23 cellular contexts compared by ENCODE assay signal in the genomic region with DNA sequence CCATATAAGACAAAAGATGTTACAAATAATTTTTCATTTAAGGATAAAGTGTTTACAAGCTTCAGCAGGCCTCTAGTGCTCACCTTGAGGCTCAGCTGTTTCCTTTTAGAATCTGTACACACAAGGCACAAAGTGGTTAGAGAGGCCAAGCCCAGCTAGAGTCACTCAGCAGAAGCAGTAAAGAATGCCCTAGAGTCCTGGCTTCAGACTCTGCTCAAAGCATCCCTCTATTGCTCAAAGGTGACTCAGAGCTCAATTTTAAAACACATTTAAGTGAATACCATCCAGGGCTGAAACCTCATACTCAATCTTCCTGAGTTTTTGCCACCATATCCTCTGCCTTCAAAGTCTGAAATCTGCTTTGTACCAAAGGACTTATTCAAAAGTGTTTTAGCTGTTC. TPM values are rescaled to one million over a fixed set of nuclear protein-coding genes. Genes with fewer than 3 reads are reported as not detected.
DNase-seq lines count a peak whose midpoint lies in the region; ATAC-seq and TF ChIP-seq lines count a peak whose summit lies in the region.
"Had no signal": no experiment of that assay in that cellular context is flagged by ENCODE, and none has a peak within 500 bp of the region (broad histone marks: within the 10 kb centered on the region; RNA-seq: fewer than 3 reads in every experiment).

No MANE protein-coding gene starts in this region.

- H3K79me2 ChIP-seq in PC-3 (ENCODE audit: low read length): no peaks in the 10 kb centered on the region

- intact Hi-C loops in PC-3 (cut with micrococcal nuclease): no loop called here

- H2BK120ac ChIP-seq in mesenchymal stem cell (ENCODE audit: low read depth, low read length): no peak overlapping the region

- peak; percentile 71 for ATAC-seq in PC-3
- ATAC-seq: activated naive CD4-positive, alpha-beta T cell treated with anti-CD3 and anti-CD28 coated beads, Interleukin-2, amount 50 U/mL, for 72 hours; activated T-cell treated with anti-CD3 and anti-CD28 coated beads, Interleukin-2, amount 50 U/mL, for 72 hours; left lung; stimulated activated naive CD8-positive, alpha-beta T cell treated with anti-CD3 and anti-CD28 coated beads, Interleukin-15, Interleukin-2, amounts not matched to agents 100 U/mL and 50 U/mL, for 24 hours had no signal

- H2BK15ac ChIP-seq in mesenchymal stem cell (ENCODE audit: low read depth, poor library complexity, severe bottlenecking): no peak overlapping the region

- no peaks in the 10 kb centered on the region for H3K9me3 ChIP-seq in PC-3 (ENCODE audit: low read length)
- H3K9me3 ChIP-seq in mesenchymal stem cell (ENCODE audit: control insufficient read depth, low read length): no peaks in the 10 kb centered on the region
- no peaks in the 10 kb centered on the region for H3K9me3 ChIP-seq in right atrium auricular region
- H3K9me3 ChIP-seq in WERI-Rb-1 (ENCODE audit: severe bottlenecking): no peaks in the 10 kb centered on the region
- H3K9me3 ChIP-seq: left lung, tibial nerve had no signal

- peak; percentile 51 for DNase-seq in ELR (ENCODE audit: low read depth)
- peak; percentile 39 for DNase-seq in PC-3
- DNase-seq in epithelial cell of esophagus (ENCODE audit: low read depth): peak; percentile 50
- DNase-seq in mesenchymal stem cell: peak; percentile 2
- DNase-seq in activated CD4-positive, CD25-positive, alpha-beta regulatory T cell (lab: John Stamatoyannopoulos, UW): no peak
- DNase-seq in right atrium auricular region (ENCODE audit: low spot score): no peak
- DNase-seq in WERI-Rb-1: no peak
- DNase-seq: activated CD8-positive, alpha-beta memory T cell treated with anti-CD3 and anti-CD28 coated beads for 24 hours; activated T-cell treated with anti-CD3 and anti-CD28 coated beads, Interleukin-2, amount 50 U/mL, for 72 hours; DND-41; glutamatergic neuron; left lung; NCI-H1048; NCI-H2029 treated with DMSO at 0.1 percent for 48 hours; NCI-H446; nephron progenitor cell; NK-92 treated with Interleukin-12 subunit alpha and Interleukin-12 subunit beta, amount 100 ng/mL, for 24 hours; stimulated activated CD4-positive, alpha-beta T cell treated with anti-CD3 and anti-CD28 coated beads, Interleukin-4, amount 100 ng/mL, for 1 hour; stimulated activated naive CD8-positive, alpha-beta T cell treated with anti-CD3 and anti-CD28 coated beads, Interleukin-15, Interleukin-2, amounts not matched to agents 100 U/mL and 50 U/mL, for 24 hours had no signal

- no peaks in the 10 kb centered on the region for H3K36me3 ChIP-seq in PC-3 (ENCODE audit: low read depth, low read length)
- peaks cover 0 to 8% of the 10 kb centered on the region in 2 experiments for H3K36me3 ChIP-seq in mesenchymal stem cell (ENCODE audit: control insufficient read depth in 1 of 2, insufficient read depth in 2 of 2, low read depth in 1 of 2, low read length in 2 of 2)
- H3K36me3 ChIP-seq in right atrium auricular region: no peaks in the 10 kb centered on the region
- H3K36me3 ChIP-seq in WERI-Rb-1: no peaks in the 10 kb centered on the region
- H3K36me3 ChIP-seq: left lung had no signal

- H3K4me3 ChIP-seq in PC-3 (ENCODE audit: low read length): no peak overlapping the region
- H3K4me3 ChIP-seq in epithelial cell of esophagus (ENCODE audit: low read length): no peak overlapping the region
- H3K4me3 ChIP-seq in mesenchymal stem cell (ENCODE audit: insufficient read depth in 1 of 2, low read depth in 1 of 2, low read length in 2 of 2): no peak overlapping the region
- H3K4me3 ChIP-seq in right atrium auricular region: no peak overlapping the region
- no peak overlapping the region for H3K4me3 ChIP-seq in WERI-Rb-1 (ENCODE audit: low read depth, low read length)
- H3K4me3 ChIP-seq: left lung, SK-N-MC, smooth muscle cell, tibial nerve had no signal

- no peaks in the 10 kb centered on the region for H3F3A ChIP-seq in PC-3 (ENCODE audit: low read length, unreplicated experiment)

- H3K23ac ChIP-seq in mesenchymal stem cell (ENCODE audit: low read length in 2 of 2): no peak overlapping the region

- H3K27me3 ChIP-seq in PC-3 (ENCODE audit: low read length): no peaks in the 10 kb centered on the region
- H3K27me3 ChIP-seq in mesenchymal stem cell (ENCODE audit: control insufficient read depth in 1 of 2, insufficient read depth in 1 of 2, low read length in 2 of 2): peaks cover 0 to 5% of the 10 kb centered on the region in 2 experiments
- H3K27me3 ChIP-seq in right atrium auricular region: no peaks in the 10 kb centered on the region
- peaks cover 10% of the 10 kb centered on the region for H3K27me3 ChIP-seq in WERI-Rb-1 (ENCODE audit: insufficient read depth, low read depth, severe bottlenecking)
- H3K27me3 ChIP-seq: left lung, tibial nerve had no signal

- no peak overlapping the region for H3K18ac ChIP-seq in mesenchymal stem cell (ENCODE audit: low read depth in 1 of 2, low read length in 2 of 2)

- CTCF ChIA-PET in PC-3 (lab: Charles Lee): no interaction called here

- H3K4me1 ChIP-seq in PC-3 (ENCODE audit: insufficient read depth, low read length) (peaks cover 10% of the 10 kb centered on the region; the same call in 1 of the 2 replicates), mesenchymal stem cell (ENCODE audit: control insufficient read depth, insufficient read depth, low read depth, low read length) (no peaks in the 10 kb centered on the region), right atrium auricular region (no peaks in the 10 kb centered on the region)
- H3K4me1 ChIP-seq: left lung, tibial nerve had no signal

- no TSS peak for BruUV-seq in PC-3 (replicated peaks; lab: Mats Ljungman, UMichigan)

- H4K8ac ChIP-seq in mesenchymal stem cell (ENCODE audit: low read length): no peak overlapping the region

- H3K14ac ChIP-seq in mesenchymal stem cell (ENCODE audit: low read length in 2 of 2): no peak overlapping the region

- POLR2A ChIA-PET in PC-3 (lab: Charles Lee; ENCODE audit: unreplicated experiment): no interaction called here

- no peak overlapping the region for H3K4ac ChIP-seq in mesenchymal stem cell (ENCODE audit: low read depth in 1 of 2, low read length in 2 of 2)

- H4K91ac ChIP-seq in mesenchymal stem cell (ENCODE audit: low read length): no peak overlapping the region

- H3K4me2 ChIP-seq in PC-3 (ENCODE audit: low read length) (no peak overlapping the region), mesenchymal stem cell (ENCODE audit: low read length, poor library complexity, severe bottlenecking) (no peak overlapping the region)
- H3K4me2 ChIP-seq: smooth muscle cell had no signal

- no peak for TF ChIP-seq CTCF in PC-3 (conservative IDR thresholded peaks at IDR 0.05; ENCODE audit: low read depth, low read length)
- TF ChIP-seq CTCF in epithelial cell of esophagus (IDR thresholded peaks at IDR 0.05; ENCODE audit: insufficient read depth, low read depth, low read length, missing control alignments): no peak
- TF ChIP-seq CTCF in right atrium auricular region (IDR thresholded peaks at IDR 0.05): no peak
- TF ChIP-seq CTCF in WERI-Rb-1 (IDR thresholded peaks at IDR 0.05; ENCODE audit: low read depth, low read length): no peak

- no peak overlapping the region for H2AK5ac ChIP-seq in mesenchymal stem cell (ENCODE audit: low read length, severe bottlenecking)

- H2AFZ ChIP-seq in PC-3 (ENCODE audit: low read length) (no peak overlapping the region), mesenchymal stem cell (ENCODE audit: low read depth, low read length) (no peak overlapping the region)

- no peak overlapping the region for H3K9ac ChIP-seq in PC-3 (ENCODE audit: low read length)
- no peak overlapping the region for H3K9ac ChIP-seq in mesenchymal stem cell (ENCODE audit: low read length)

- H2BK5ac ChIP-seq in mesenchymal stem cell (ENCODE audit: low read depth, low read length, poor library complexity, severe bottlenecking): no peak overlapping the region

- H2BK12ac ChIP-seq in mesenchymal stem cell (ENCODE audit: low read length in 2 of 2): no peak overlapping the region

- no peaks in the 10 kb centered on the region for H3K79me1 ChIP-seq in mesenchymal stem cell (replicated peaks; ENCODE audit: low read length, poor library complexity, severe bottlenecking)

- H3K9me2 ChIP-seq in PC-3 (replicated peaks; ENCODE audit: low read length): no peaks in the 10 kb centered on the region

- H3K27ac ChIP-seq in PC-3 (ENCODE audit: low read length) (no peak overlapping the region), mesenchymal stem cell (ENCODE audit: low read length, poor library complexity, severe bottlenecking) (no peak overlapping the region), right atrium auricular region (no peak overlapping the region), WERI-Rb-1 (no peak overlapping the region)
- H3K27ac ChIP-seq: left lung, SK-N-MC, tibial nerve had no signal

- no peaks in the 10 kb centered on the region for H4K20me1 ChIP-seq in PC-3 (ENCODE audit: low read length)

RNA-seq across cellular contexts. Expression of a gene that starts 22.6 kb away (rescaled TPM):
- total RNA-seq in PC-3 (2014; rRNA removed) (19.4 and 33.7 TPM in 2 replicates), right atrium auricular region (10 to 100 TPM in 1 of 2 donors, 1 to 10 TPM in 1; 7.8 to 12.7 TPM)
- polyA plus RNA-seq in mesenchymal stem cell (2013, experiment 1 of 2): 6.9 TPM
- 6.9 TPM for polyA plus RNA-seq in mesenchymal stem cell (2013, experiment 2 of 2)

Comparison
In these comparisons a context has a peak if more than half of its experiments do, and no peak if none do; other contexts are left out.
1. DNase-seq: peak in ELR (single experiment), PC-3 (single experiment), epithelial cell of esophagus (single experiment) and mesenchymal stem cell (single experiment); none in activated CD4-positive, CD25-positive, alpha-beta regulatory T cell (0 of 4), right atrium auricular region (single experiment) and WERI-Rb-1 (single experiment).